22 cellular contexts compared by ENCODE assay signal in genomic region chr4:170651786-170652185, GRCh38.
"Had no signal": no experiment of that assay in that cellular context is flagged by ENCODE, and none has a peak within 500 bp of the region (broad histone marks: within the 10 kb centered on the region; RNA-seq: fewer than 3 reads in every experiment).

No MANE protein-coding gene starts in this region.

- H3K36me3 Mint-ChIP-seq: memory B cell; natural killer cell treated with Interleukin-12 subunit alpha and Interleukin-12 subunit beta and Interleukin-15 and Interleukin-18, amount 100 ng/mL, for 72 hours had no signal

- H3K27me3 Mint-ChIP-seq: activated naive CD8-positive, alpha-beta T cell treated with anti-CD3 and anti-CD28 coated beads, Interleukin-2, amount 50 U/mL, for 24 hours; activated T-helper 17 cell treated with anti-CD3 and anti-CD28 coated beads, Interleukin-2, amount 50 U/mL, for 72 hours; central memory CD8-positive, alpha-beta T cell; dendritic cell treated with granulocyte-macrophage colony-stimulating factor and Interleukin-4, amounts not matched to agents 40 ng/mL and 50 ng/mL, for 4 days; memory B cell; natural killer cell treated with Interleukin-12 subunit alpha and Interleukin-12 subunit beta and Interleukin-15 and Interleukin-18, amount 100 ng/mL, for 72 hours had no signal

- DNase-seq: activated CD4-positive, alpha-beta T cell treated with anti-CD3 and anti-CD28 coated beads, Interleukin-2, amount 50 U/mL, for 4 hours; activated CD4-positive, CD25-positive, alpha-beta regulatory T cell treated with anti-CD3 and anti-CD28 coated beads, Interleukin-2, amount 50 U/mL, for 72 hours; activated naive CD4-positive, alpha-beta T cell treated with Interleukin-2 at 50 U/mL for 16 hours; activated naive CD8-positive, alpha-beta T cell treated with anti-CD3 and anti-CD28 coated beads, Interleukin-2, amount 50 U/mL, for 24 hours; brain microvascular endothelial cell; effector memory CD4-positive, alpha-beta T cell; hippocampal formation; kidney; left ventricle myocardium inferior; small intestine; stimulated activated CD4-positive, alpha-beta T cell treated with anti-CD3 and anti-CD28 coated beads, Interleukin-4, amount 100 ng/mL, for 4 hours; stimulated activated CD8-positive, alpha-beta memory T cell treated with anti-CD3 and anti-CD28 coated beads, Interleukin-4, amount 100 ng/mL, for 48 hours; stimulated activated naive CD8-positive, alpha-beta T cell treated with anti-CD3 and anti-CD28 coated beads, Interleukin-15, Interleukin-2, amounts not matched to agents 100 U/mL and 50 U/mL, for 24 hours; T-helper 1 cell; T1000 had no signal

- H3K9me3 Mint-ChIP-seq: dendritic cell treated with granulocyte-macrophage colony-stimulating factor and Interleukin-4, amounts not matched to agents 40 ng/mL and 50 ng/mL, for 4 days had no signal

- H3K4me3 ChIP-seq: left ventricle myocardium inferior, suprapubic skin had no signal

- H3K4me1 Mint-ChIP-seq: activated naive CD8-positive, alpha-beta T cell treated with anti-CD3 and anti-CD28 coated beads, Interleukin-2, amount 50 U/mL, for 24 hours; activated T-helper 17 cell treated with anti-CD3 and anti-CD28 coated beads, Interleukin-2, amount 50 U/mL, for 72 hours; central memory CD8-positive, alpha-beta T cell; memory B cell had no signal

- H3K4me1 ChIP-seq: left ventricle myocardium inferior, suprapubic skin had no signal

- ATAC-seq: activated naive CD8-positive, alpha-beta T cell treated with anti-CD3 and anti-CD28 coated beads, Interleukin-2, amount 50 U/mL, for 24 hours; activated T-helper 17 cell treated with anti-CD3 and anti-CD28 coated beads, Interleukin-2, amount 50 U/mL, for 72 hours; natural killer cell treated with Interleukin-12 subunit alpha and Interleukin-12 subunit beta and Interleukin-15 and Interleukin-18, amount 100 ng/mL, for 72 hours; stimulated activated naive CD8-positive, alpha-beta T cell treated with anti-CD3 and anti-CD28 coated beads, Interleukin-15, Interleukin-2, amounts not matched to agents 100 U/mL and 50 U/mL, for 24 hours had no signal

- H3K9me3 ChIP-seq: suprapubic skin had no signal

- H3K27ac ChIP-seq: brain microvascular endothelial cell, epithelial cell of prostate, left ventricle myocardium inferior, suprapubic skin had no signal

- H3K4me3 Mint-ChIP-seq: activated naive CD8-positive, alpha-beta T cell treated with anti-CD3 and anti-CD28 coated beads, Interleukin-2, amount 50 U/mL, for 24 hours; activated T-helper 17 cell treated with anti-CD3 and anti-CD28 coated beads, Interleukin-2, amount 50 U/mL, for 72 hours; central memory CD8-positive, alpha-beta T cell; dendritic cell treated with granulocyte-macrophage colony-stimulating factor and Interleukin-4, amounts not matched to agents 40 ng/mL and 50 ng/mL, for 4 days; memory B cell; natural killer cell treated with Interleukin-12 subunit alpha and Interleukin-12 subunit beta and Interleukin-15 and Interleukin-18, amount 100 ng/mL, for 72 hours had no signal

- H3K27me3 ChIP-seq: brain microvascular endothelial cell, suprapubic skin had no signal

- H3K36me3 ChIP-seq: brain microvascular endothelial cell, left ventricle myocardium inferior, suprapubic skin had no signal

- H3K27ac Mint-ChIP-seq: activated naive CD8-positive, alpha-beta T cell treated with anti-CD3 and anti-CD28 coated beads, Interleukin-2, amount 50 U/mL, for 24 hours; activated T-helper 17 cell treated with anti-CD3 and anti-CD28 coated beads, Interleukin-2, amount 50 U/mL, for 72 hours; dendritic cell treated with granulocyte-macrophage colony-stimulating factor and Interleukin-4, amounts not matched to agents 40 ng/mL and 50 ng/mL, for 4 days; memory B cell; natural killer cell treated with Interleukin-12 subunit alpha and Interleukin-12 subunit beta and Interleukin-15 and Interleukin-18, amount 100 ng/mL, for 72 hours had no signal
